In genomic region chr17:57395721-57396321, GRCh38 we compare ENCODE assay signal across 24 cellular contexts.
DNase-seq lines count a peak whose midpoint lies in the region; ATAC-seq and TF ChIP-seq lines count a peak whose summit lies in the region.
"Had no signal": no experiment of that assay in that cellular context is flagged by ENCODE, and none has a peak within 500 bp of the region (broad histone marks: within the 10 kb centered on the region; RNA-seq: fewer than 3 reads in every experiment).

No MANE protein-coding gene starts in this region.

- no peak for ATAC-seq in activated T-cell treated with anti-CD3 and anti-CD28 coated beads, Interleukin-2, amount 50 U/mL, for 4 hours
- no peak for ATAC-seq in memory B cell (ENCODE audit: low read depth)
- no peak for ATAC-seq in GM21390 (IDR thresholded peaks at IDR 0.05; ENCODE audit: unreplicated experiment)
- ATAC-seq: naive thymus-derived CD8-positive, alpha-beta T cell had no signal

- peak overlapping the region; percentile 2 for H3K27ac Mint-ChIP-seq in activated T-cell treated with anti-CD3 and anti-CD28 coated beads, Interleukin-2, amount 50 U/mL, for 24 hours
- H3K27ac Mint-ChIP-seq in brain (peak overlapping the region; percentile 78 to 96 (median 96)), memory B cell (peak overlapping the region; percentile 8)
- H3K27ac Mint-ChIP-seq in stimulated activated naive CD8-positive, alpha-beta T cell treated with anti-CD3 and anti-CD28 coated beads, Interleukin-15, Interleukin-2, amounts not matched to agents 100 ng/mL and 50 ng/mL, for 24 hours: peak overlapping the region; percentile 56

- POLR2A ChIA-PET in RWPE1 (lab: Yijun Ruan, JAX; ENCODE audit: low non-redundant PET): no interaction called here

- H3K9me3 Mint-ChIP-seq in activated T-cell treated with anti-CD3 and anti-CD28 coated beads, Interleukin-2, amount 50 U/mL, for 24 hours: peaks cover 9% of the 10 kb centered on the region
- H3K9me3 Mint-ChIP-seq in activated T-cell treated with anti-CD3 and anti-CD28 coated beads, Interleukin-2, amount 50 U/mL, for 4 hours: peaks cover 10% of the 10 kb centered on the region
- H3K9me3 Mint-ChIP-seq in brain (peaks cover 17 to 41% (median 29%) of the 10 kb centered on the region in 5 experiments), memory B cell (peaks cover 3% of the 10 kb centered on the region)
- H3K9me3 Mint-ChIP-seq in stimulated activated naive CD8-positive, alpha-beta T cell treated with anti-CD3 and anti-CD28 coated beads, Interleukin-15, Interleukin-2, amounts not matched to agents 100 ng/mL and 50 ng/mL, for 24 hours: peaks cover 7% of the 10 kb centered on the region

- no peak overlapping the region for H3K4me3 Mint-ChIP-seq in activated T-cell treated with anti-CD3 and anti-CD28 coated beads, Interleukin-2, amount 50 U/mL, for 24 hours
- no peak overlapping the region for H3K4me3 Mint-ChIP-seq in activated T-cell treated with anti-CD3 and anti-CD28 coated beads, Interleukin-2, amount 50 U/mL, for 4 hours
- H3K4me3 Mint-ChIP-seq in brain: peak overlapping the region in 3 of 5 experiments; percentile 29 to 54 (median 47)
- no peak overlapping the region for H3K4me3 Mint-ChIP-seq in memory B cell
- H3K4me3 Mint-ChIP-seq in stimulated activated naive CD8-positive, alpha-beta T cell treated with anti-CD3 and anti-CD28 coated beads, Interleukin-15, Interleukin-2, amounts not matched to agents 100 ng/mL and 50 ng/mL, for 24 hours: no peak overlapping the region
- H3K4me3 Mint-ChIP-seq: naive thymus-derived CD8-positive, alpha-beta T cell had no signal

- DNase-seq in activated T-cell treated with anti-CD3 and anti-CD28 coated beads, Interleukin-2, amount 50 U/mL, for 24 hours: no peak
- no peak for DNase-seq in activated T-cell treated with anti-CD3 and anti-CD28 coated beads, Interleukin-2, amount 50 U/mL, for 4 hours
- DNase-seq in memory B cell (ENCODE audit: low spot score in 2 of 2) (no peak), RWPE1 (ENCODE audit: low spot score) (no peak)
- no peak for DNase-seq in stimulated activated CD4-positive, alpha-beta T cell treated with anti-CD3 and anti-CD28 coated beads, Interleukin-12 subunit alpha, Interleukin-12 subunit beta, amount 100 ng/mL, for 4 hours
- DNase-seq: AML-193; DMS53; effector CD8-positive, alpha-beta T cell; erythroblast; foreskin fibroblast; GF-D8; GOT3; KBM-7; left lung; midbrain; MV-4-11; naive thymus-derived CD8-positive, alpha-beta T cell; NCI-H526; upper lobe of left lung had no signal

- TF ChIP-seq CTCF in brain (conservative IDR thresholded peaks at IDR 0.05) (no peak), RWPE1 (conservative IDR thresholded peaks at IDR 0.05; ENCODE audit: low read depth) (no peak)

- H3K27ac ChIP-seq in RWPE1: no peak overlapping the region
- H3K27ac ChIP-seq: left lung, parathyroid adenoma, right atrium auricular region, upper lobe of left lung had no signal

- peaks cover 27% of the 10 kb centered on the region for H3K4me1 Mint-ChIP-seq in activated T-cell treated with anti-CD3 and anti-CD28 coated beads, Interleukin-2, amount 50 U/mL, for 24 hours (ENCODE audit: low read depth)
- peaks cover 11% of the 10 kb centered on the region for H3K4me1 Mint-ChIP-seq in activated T-cell treated with anti-CD3 and anti-CD28 coated beads, Interleukin-2, amount 50 U/mL, for 4 hours (ENCODE audit: low read depth)
- H3K4me1 Mint-ChIP-seq in brain (peaks cover 60% of the 10 kb centered on the region), memory B cell (peaks cover 13% of the 10 kb centered on the region)
- peaks cover 23% of the 10 kb centered on the region for H3K4me1 Mint-ChIP-seq in stimulated activated naive CD8-positive, alpha-beta T cell treated with anti-CD3 and anti-CD28 coated beads, Interleukin-15, Interleukin-2, amounts not matched to agents 100 ng/mL and 50 ng/mL, for 24 hours (ENCODE audit: low read depth)

- CTCF ChIA-PET in RWPE1 (lab: Yijun Ruan, JAX): no interaction called here

- H3K27me3 Mint-ChIP-seq in activated T-cell treated with anti-CD3 and anti-CD28 coated beads, Interleukin-2, amount 50 U/mL, for 24 hours: no peaks in the 10 kb centered on the region
- H3K27me3 Mint-ChIP-seq in activated T-cell treated with anti-CD3 and anti-CD28 coated beads, Interleukin-2, amount 50 U/mL, for 4 hours (ENCODE audit: low read depth): no peaks in the 10 kb centered on the region
- H3K27me3 Mint-ChIP-seq in brain (no peaks in the 10 kb centered on the region), memory B cell (no peaks in the 10 kb centered on the region)
- no peaks in the 10 kb centered on the region for H3K27me3 Mint-ChIP-seq in stimulated activated naive CD8-positive, alpha-beta T cell treated with anti-CD3 and anti-CD28 coated beads, Interleukin-15, Interleukin-2, amounts not matched to agents 100 ng/mL and 50 ng/mL, for 24 hours
- H3K27me3 Mint-ChIP-seq: naive thymus-derived CD8-positive, alpha-beta T cell had no signal

- peaks cover 45% of the 10 kb centered on the region for H3K36me3 Mint-ChIP-seq in activated T-cell treated with anti-CD3 and anti-CD28 coated beads, Interleukin-2, amount 50 U/mL, for 24 hours (ENCODE audit: low read depth)
- peaks cover 36% of the 10 kb centered on the region for H3K36me3 Mint-ChIP-seq in activated T-cell treated with anti-CD3 and anti-CD28 coated beads, Interleukin-2, amount 50 U/mL, for 4 hours (ENCODE audit: insufficient read depth)
- H3K36me3 Mint-ChIP-seq in brain: peaks cover 55% of the 10 kb centered on the region
- H3K36me3 Mint-ChIP-seq in memory B cell: peaks cover 30% of the 10 kb centered on the region
- H3K36me3 Mint-ChIP-seq in stimulated activated naive CD8-positive, alpha-beta T cell treated with anti-CD3 and anti-CD28 coated beads, Interleukin-15, Interleukin-2, amounts not matched to agents 100 ng/mL and 50 ng/mL, for 24 hours (ENCODE audit: low read depth): peaks cover 37% of the 10 kb centered on the region

Comparison
In these comparisons a context has a peak if more than half of its experiments do, and no peak if none do; other contexts are left out.
1. H3K27ac Mint-ChIP-seq: peak in every context shown above with its lines; median percentile 96 in brain; 56 in stimulated activated naive CD8-positive, alpha-beta T cell treated with anti-CD3 and anti-CD28 coated beads, Interleukin-15, Interleukin-2, amounts not matched to agents 100 ng/mL and 50 ng/mL, for 24 hours; 8 in memory B cell; 2 in activated T-cell treated with anti-CD3 and anti-CD28 coated beads, Interleukin-2, amount 50 U/mL, for 24 hours.
2. H3K4me3 Mint-ChIP-seq: peak in brain (3 of 5); none in activated T-cell treated with anti-CD3 and anti-CD28 coated beads, Interleukin-2, amount 50 U/mL, for 24 hours (single experiment), activated T-cell treated with anti-CD3 and anti-CD28 coated beads, Interleukin-2, amount 50 U/mL, for 4 hours (single experiment), memory B cell (single experiment) and stimulated activated naive CD8-positive, alpha-beta T cell treated with anti-CD3 and anti-CD28 coated beads, Interleukin-15, Interleukin-2, amounts not matched to agents 100 ng/mL and 50 ng/mL, for 24 hours (single experiment).